ENCODE assay signal across 22 cellular contexts in genomic region chr9:4946937-4947336, GRCh38.
"Had no signal": no experiment of that assay in that cellular context is flagged by ENCODE, and none has a peak within 500 bp of the region (broad histone marks: within the 10 kb centered on the region; RNA-seq: fewer than 3 reads in every experiment).

No MANE protein-coding gene starts in this region.

- H3K27me3 ChIP-seq: SJCRH30 had no signal

- DNase-seq: KBM-7; NCI-H1092; NCI-H1105 treated with DMSO at 0.1 percent for 48 hours; NCI-H1417 treated with DMSO at 0.1 percent for 48 hours; NCI-H146; NCI-H1694 treated with DMSO at 0.1 percent for 48 hours; NCI-H1930; NCI-H2081 treated with DMSO at 0.1 percent for 48 hours; NCI-H2171; NCI-H226; NCI-H446; NCI-H510A; NCI-H524 treated with DMSO at 0.1 percent for 48 hours; NCI-H69; NCI-H774; NK-92 treated with Interleukin-12 subunit alpha and Interleukin-12 subunit beta, amount 100 ng/mL, for 24 hours; PC-3; SHP77 treated with DMSO at 0.1 percent for 48 hours; SJCRH30 had no signal

- H3K4me1 ChIP-seq: SJCRH30 had no signal

- ATAC-seq: Panc1, PC-3, SK-N-SH treated with all-trans-retinoic acid at 6 μM for 48 hours had no signal

- H3K4me3 ChIP-seq: SJCRH30 had no signal

- H3K27ac ChIP-seq: RWPE1, SJCRH30 had no signal

- H3K9me3 ChIP-seq: SJCRH30 had no signal

- H3K36me3 ChIP-seq: SJCRH30 had no signal
